ENCODE assay signal across 8 cellular contexts in genomic region chr12:69738351-69739286, GRCh38.
A peak's percentile ranks its signal among the peaks of the same experiment; 100 is the strongest.
DNase-seq lines count a peak whose midpoint lies in the region; ATAC-seq and TF ChIP-seq lines count a peak whose summit lies in the region.

TSS of gene RAB3IP (plus strand) at chr12:69738860. CDS start at chr12:69755409, 16,549 bp downstream.

- H3K36me3 ChIP-seq in DOHH2 (ENCODE audit: control insufficient read depth, low read length) = no peaks in the 10 kb centered on the region

- peak within 1 kb of the TSS; percentile 92 for H3K4me3 ChIP-seq in DOHH2 (ENCODE audit: low read length)

- H3K4me3 Mint-ChIP-seq in nephron = peak within 1 kb of the TSS; percentile 84 to 95 (median 88)
- H3K4me3 Mint-ChIP-seq in stimulated activated naive CD8-positive, alpha-beta T cell treated with anti-CD3 and anti-CD28 coated beads, Interleukin-15, amount 100 ng/mL, for 72 hours = peak within 1 kb of the TSS; percentile 83 to 93

- H3K79me2 ChIP-seq in DOHH2 (ENCODE audit: control insufficient read depth, low read length) = peaks cover 45% of the 10 kb centered on the region

- in situ Hi-C loops in KBM-7 (cut with MboI; ENCODE audit: low pct_unique_long_range_greater_than_20kb, low sequenced_read_pairs) = no loop called here

- peak within 1 kb of the TSS; percentile 64 for H3K27ac ChIP-seq in DOHH2 (ENCODE audit: low read depth, low read length)

- H3K36me3 Mint-ChIP-seq in nephron (ENCODE audit: low read depth) = no peaks in the 10 kb centered on the region

- H3F3A ChIP-seq in DOHH2 (ENCODE audit: control insufficient read depth, insufficient read depth) = no peaks in the 10 kb centered on the region

- H3K9me2 ChIP-seq in DOHH2 (replicated peaks; ENCODE audit: control insufficient read depth, low read length) = no peaks in the 10 kb centered on the region

- H3K27ac Mint-ChIP-seq in nephron = peak within 1 kb of the TSS; percentile 80 to 94 (median 85)
- peak within 1 kb of the TSS; percentile 78 to 96 for H3K27ac Mint-ChIP-seq in stimulated activated naive CD8-positive, alpha-beta T cell treated with anti-CD3 and anti-CD28 coated beads, Interleukin-15, amount 100 ng/mL, for 72 hours

- H4K20me1 ChIP-seq in DOHH2 (ENCODE audit: control insufficient read depth, insufficient read depth, low read depth, low read length) = peaks cover 14% of the 10 kb centered on the region

- peak within 1 kb of the TSS; percentile 98 for H3K4me2 ChIP-seq in DOHH2 (ENCODE audit: low read length)

- no peaks in the 10 kb centered on the region for H3K9me3 ChIP-seq in DOHH2 (ENCODE audit: control insufficient read depth, insufficient read depth, low read length)

- peaks cover 17% of the 10 kb centered on the region for H3K4me1 Mint-ChIP-seq in nephron
- peaks cover 19% of the 10 kb centered on the region for H3K4me1 Mint-ChIP-seq in stimulated activated naive CD8-positive, alpha-beta T cell treated with anti-CD3 and anti-CD28 coated beads, Interleukin-15, amount 100 ng/mL, for 72 hours

- DNase-seq in KBM-7 (peak; percentile 86), RKO (ENCODE audit: low spot score) (peak; percentile 90), fibroblast of peridontal ligament (ENCODE audit: extremely low read depth) (peak; percentile 39)
- DNase-seq in activated T-helper 1 cell treated with anti-CD3 and anti-CD28 coated beads, Interleukin-2, amount 50 U/mL, for 16 hours (ENCODE audit: low read depth in 1 of 2, low spot score in 1 of 2) = peak; percentile 88 to 91
- DNase-seq in stimulated activated naive CD8-positive, alpha-beta T cell treated with anti-CD3 and anti-CD28 coated beads, Interleukin-15, amount 100 ng/mL, for 72 hours = peak; percentile 90 to 93

- peak; percentile 83 for ATAC-seq in GM21723 (IDR thresholded peaks at IDR 0.05; ENCODE audit: unreplicated experiment)
- peak; percentile 89 for ATAC-seq in stimulated activated naive CD8-positive, alpha-beta T cell treated with anti-CD3 and anti-CD28 coated beads, Interleukin-15, amount 100 ng/mL, for 72 hours

- H3K27me3 Mint-ChIP-seq in nephron (ENCODE audit: low read depth) = peaks cover 69% of the 10 kb centered on the region
- peaks cover 25% of the 10 kb centered on the region for H3K27me3 Mint-ChIP-seq in stimulated activated naive CD8-positive, alpha-beta T cell treated with anti-CD3 and anti-CD28 coated beads, Interleukin-15, amount 100 ng/mL, for 72 hours

- H3K9me3 Mint-ChIP-seq in nephron = no peaks in the 10 kb centered on the region
- H3K9me3 Mint-ChIP-seq in stimulated activated naive CD8-positive, alpha-beta T cell treated with anti-CD3 and anti-CD28 coated beads, Interleukin-15, amount 100 ng/mL, for 72 hours = no peaks in the 10 kb centered on the region

- peaks cover 31% of the 10 kb centered on the region for H3K4me1 ChIP-seq in DOHH2 (ENCODE audit: control insufficient read depth, low read length)

- H3K27me3 ChIP-seq in DOHH2 (ENCODE audit: control insufficient read depth, low read length) = peaks cover 9% of the 10 kb centered on the region; the same call in 1 of the 2 replicates

- TF ChIP-seq CTCF in DOHH2 (IDR thresholded peaks at IDR 0.05; ENCODE audit: low read depth, low read length, poor library complexity, severe bottlenecking) = peak; percentile 49
- TF ChIP-seq CTCF in nephron (IDR thresholded peaks at IDR 0.05; ENCODE audit: unreplicated experiment in 3 of 3) = peak; percentile 68 to 90 (median 71)

Comparison
In these comparisons a context has a peak if more than half of its experiments do, and no peak if none do; other contexts are left out.
1. Peak in every context shown above with its lines: DNase-seq, ATAC-seq, H3K4me3 ChIP-seq and H3K27ac ChIP-seq.
2. DNase-seq: peak in every context shown above with its lines; median percentile 92 in stimulated activated naive CD8-positive, alpha-beta T cell treated with anti-CD3 and anti-CD28 coated beads, Interleukin-15, amount 100 ng/mL, for 72 hours; 90 in RKO; 90 in activated T-helper 1 cell treated with anti-CD3 and anti-CD28 coated beads, Interleukin-2, amount 50 U/mL, for 16 hours; 86 in KBM-7; 39 in fibroblast of peridontal ligament.